25 cellular contexts compared by ENCODE assay signal in genomic region chr20:58523916-58524315, GRCh38. TPM values are rescaled to one million over a fixed set of nuclear protein-coding genes. Genes with fewer than 3 reads are reported as not detected.
A peak's percentile ranks its signal among the peaks of the same experiment; 100 is the strongest.
DNase-seq lines count a peak whose midpoint lies in the region; ATAC-seq and TF ChIP-seq lines count a peak whose summit lies in the region.
"Had no signal": no experiment of that assay in that cellular context is flagged by ENCODE, and none has a peak within 500 bp of the region (broad histone marks: within the 10 kb centered on the region; RNA-seq: fewer than 3 reads in every experiment).

No MANE protein-coding gene starts in this region.

- H3K9me3 ChIP-seq in ectodermal cell (ENCODE audit: control insufficient read depth, low read length) (peaks cover 2% of the 10 kb centered on the region), neural progenitor cell (ENCODE audit: low read depth) (peaks cover 18% of the 10 kb centered on the region)

- H3K4me1 Mint-ChIP-seq in neural progenitor cell, result peaks cover 15% of the 10 kb centered on the region
- H3K4me1 Mint-ChIP-seq in activated naive CD8-positive, alpha-beta T cell treated with anti-CD3 and anti-CD28 coated beads for 36 hours, result no peaks in the 10 kb centered on the region
- H3K4me1 Mint-ChIP-seq: activated B cell treated with CpG ODN at 0.5 μM for 24 hours had no signal

- H3K9me3 Mint-ChIP-seq in neural progenitor cell, result peaks cover 25% of the 10 kb centered on the region
- peaks cover 11% of the 10 kb centered on the region for H3K9me3 Mint-ChIP-seq in activated naive CD8-positive, alpha-beta T cell treated with anti-CD3 and anti-CD28 coated beads for 36 hours

- H2AFZ ChIP-seq in neural progenitor cell (replicated peaks), result peak overlapping the region; percentile 68

- H3K36me3 ChIP-seq in ectodermal cell (ENCODE audit: control insufficient read depth, insufficient read depth, low read length) (no peaks in the 10 kb centered on the region), neural progenitor cell (peaks cover 10% of the 10 kb centered on the region)
- H3K36me3 ChIP-seq: cardiac muscle cell had no signal

- H3K9ac ChIP-seq in neural progenitor cell, result no peak overlapping the region

- WGBS in ectodermal cell, 2 experiments, result 29 to 43% methylated on average over 3 of the region's 3 CpGs

- H3K27ac ChIP-seq in ectodermal cell (ENCODE audit: insufficient read depth, low read depth, low read length, poor library complexity, severe bottlenecking) (peak overlapping the region; percentile 19), neural progenitor cell (peak overlapping the region; percentile 82)
- H3K27ac ChIP-seq: cardiac muscle cell had no signal

- peaks cover 3% of the 10 kb centered on the region for H3K27me3 Mint-ChIP-seq in neural progenitor cell (ENCODE audit: insufficient read depth, low read depth)
- H3K27me3 Mint-ChIP-seq in activated naive CD8-positive, alpha-beta T cell treated with anti-CD3 and anti-CD28 coated beads for 36 hours, result no peaks in the 10 kb centered on the region
- H3K27me3 Mint-ChIP-seq: activated B cell treated with CpG ODN at 0.5 μM for 24 hours; activated naive CD8-positive, alpha-beta T cell had no signal

- peak overlapping the region; percentile 70 for H3K4me2 ChIP-seq in neural progenitor cell

- no peak for ATAC-seq in GM18909 (IDR thresholded peaks at IDR 0.05; ENCODE audit: poor library complexity, unreplicated experiment)
- ATAC-seq: activated CD8-positive, alpha-beta T cell treated with anti-CD3 and anti-CD28 coated beads, Interleukin-2, amount 10 ng/mL, durations not matched to agents 7 days and 5 days; activated T-cell treated with anti-CD3 and anti-CD28 coated beads, Interleukin-2, amount 50 U/mL, for 72 hours; Right ventricle myocardium inferior; sciatic nerve had no signal

- H3K27me3 ChIP-seq in ectodermal cell (ENCODE audit: control insufficient read depth, insufficient read depth, low read length, poor library complexity, severe bottlenecking) (no peaks in the 10 kb centered on the region), neural progenitor cell (no peaks in the 10 kb centered on the region)
- H3K27me3 ChIP-seq: cardiac muscle cell had no signal

- H3K27ac Mint-ChIP-seq in neural progenitor cell, result no peak overlapping the region
- no peak overlapping the region for H3K27ac Mint-ChIP-seq in activated naive CD8-positive, alpha-beta T cell treated with anti-CD3 and anti-CD28 coated beads for 36 hours
- H3K27ac Mint-ChIP-seq: activated B cell treated with CpG ODN at 0.5 μM for 24 hours; activated CD8-positive, alpha-beta T cell treated with anti-CD3 and anti-CD28 coated beads, Interleukin-2, amount 10 ng/mL, durations not matched to agents 7 days and 5 days; activated naive CD8-positive, alpha-beta T cell; activated T-cell treated with anti-CD3 and anti-CD28 coated beads, Interleukin-2, amount 50 U/mL, for 72 hours; T-helper 1 cell treated with Interleukin-12 subunit alpha and Interleukin-12 subunit beta and Interleukin-4 antibody, amounts not matched to agents 30 μg/mL and 1 μg/mL, for 36 hours had no signal

- H3F3A ChIP-seq in neural progenitor cell (ENCODE audit: low read depth), result peaks cover 26% of the 10 kb centered on the region

- no peaks in the 10 kb centered on the region for H4K20me1 ChIP-seq in neural progenitor cell (ENCODE audit: low read depth)

- H3K4me1 ChIP-seq in ectodermal cell (ENCODE audit: control insufficient read depth, insufficient read depth, low read length) (peaks cover 10% of the 10 kb centered on the region), neural progenitor cell (peaks cover 28% of the 10 kb centered on the region)

- no peaks in the 10 kb centered on the region for H3K79me2 ChIP-seq in neural progenitor cell (ENCODE audit: low read depth)

- H3K4me3 ChIP-seq in ectodermal cell (ENCODE audit: insufficient read depth, low read depth, low read length), result no peak overlapping the region
- peak overlapping the region; percentile 26 for H3K4me3 ChIP-seq in neural progenitor cell
- H3K4me3 ChIP-seq: cardiac muscle cell had no signal

- H3K36me3 Mint-ChIP-seq in neural progenitor cell, result no peaks in the 10 kb centered on the region
- no peaks in the 10 kb centered on the region for H3K36me3 Mint-ChIP-seq in activated naive CD8-positive, alpha-beta T cell treated with anti-CD3 and anti-CD28 coated beads for 36 hours
- H3K36me3 Mint-ChIP-seq: activated naive CD8-positive, alpha-beta T cell had no signal

- no peak for TF ChIP-seq CTCF in neural progenitor cell (IDR thresholded peaks at IDR 0.05)

- DNase-seq in AG20443 (ENCODE audit: low spot score) (peak; percentile 56), MV-4-11 (lab: John Stamatoyannopoulos, UW) (peak; percentile 2), neural progenitor cell (ENCODE audit: low spot score) (peak; percentile 34), NCI-H526 (lab: John Stamatoyannopoulos, UW) (no peak), NCI-H510A treated with DMSO at 0.1 percent for 48 hours (lab: John Stamatoyannopoulos, UW) (no peak)
- DNase-seq in activated naive CD8-positive, alpha-beta T cell treated with anti-CD3 and anti-CD28 coated beads for 36 hours, result no peak
- DNase-seq: activated B cell treated with CpG ODN at 0.5 μM for 24 hours; activated CD8-positive, alpha-beta T cell treated with anti-CD3 and anti-CD28 coated beads, Interleukin-2, amount 10 ng/mL, durations not matched to agents 7 days and 5 days; activated T-cell treated with anti-CD3 and anti-CD28 coated beads, Interleukin-2, amount 50 U/mL, for 72 hours; effector CD4-positive, alpha-beta T cell; H7; left cardiac atrium; midbrain; NCI-H146; NCI-H2227 treated with DMSO at 0.1 percent for 48 hours; stimulated activated CD4-positive, alpha-beta T cell treated with anti-CD3 and anti-CD28 coated beads, Interleukin-2, amount 100 ng/mL, for 24 hours had no signal

- no peak overlapping the region for H3K4me3 Mint-ChIP-seq in neural progenitor cell
- no peak overlapping the region for H3K4me3 Mint-ChIP-seq in activated naive CD8-positive, alpha-beta T cell treated with anti-CD3 and anti-CD28 coated beads for 36 hours
- H3K4me3 Mint-ChIP-seq: activated B cell treated with CpG ODN at 0.5 μM for 24 hours; activated CD8-positive, alpha-beta T cell treated with anti-CD3 and anti-CD28 coated beads, Interleukin-2, amount 10 ng/mL, durations not matched to agents 7 days and 5 days; activated naive CD8-positive, alpha-beta T cell; activated T-cell treated with anti-CD3 and anti-CD28 coated beads, Interleukin-2, amount 50 U/mL, for 72 hours; T-helper 1 cell treated with Interleukin-12 subunit alpha and Interleukin-12 subunit beta and Interleukin-4 antibody, amounts not matched to agents 30 μg/mL and 1 μg/mL, for 36 hours had no signal

RNA-seq across cellular contexts. Expression of gene APCDD1L, which starts 8.7 kb away (rescaled TPM):
- polyA plus RNA-seq in ectodermal cell (2013, experiment 1 of 4), result 0.11 TPM
- 0.30 TPM for polyA plus RNA-seq in ectodermal cell (2013, experiment 2 of 4)
- polyA plus RNA-seq in ectodermal cell (2013, experiment 3 of 4), result 0.69 TPM
- polyA plus RNA-seq in ectodermal cell (2013, experiment 4 of 4), result 0.24 TPM
- not detected in 2 replicates for total RNA-seq in neural progenitor cell (ENCODE audit: low replicate concordance)
- total RNA-seq in activated naive CD8-positive, alpha-beta T cell treated with anti-CD3 and anti-CD28 coated beads for 36 hours, result not detected
- total RNA-seq: activated B cell treated with CpG ODN at 0.5 μM for 24 hours; activated CD8-positive, alpha-beta T cell treated with anti-CD3 and anti-CD28 coated beads, Interleukin-2, amount 10 ng/mL, durations not matched to agents 7 days and 5 days; activated T-cell treated with anti-CD3 and anti-CD28 coated beads, Interleukin-2, amount 50 U/mL, for 72 hours; G401; HT-29 had no signal

Comparison
In these comparisons a context has a peak if more than half of its experiments do, and no peak if none do; other contexts are left out.
1. DNase-seq: peak in AG20443 (single experiment), MV-4-11 (single experiment) and neural progenitor cell (single experiment); none in NCI-H526 (0 of 2), activated naive CD8-positive, alpha-beta T cell treated with anti-CD3 and anti-CD28 coated beads for 36 hours (single experiment) and NCI-H510A treated with DMSO at 0.1 percent for 48 hours (single experiment).